In genomic region chr5:180291234-180291940, GRCh38 we compare ENCODE assay signal across 8 cellular contexts. TPM values are rescaled to one million over a fixed set of nuclear protein-coding genes. Genes with fewer than 3 reads are reported as not detected.
DNase-seq lines count a peak whose midpoint lies in the region; ATAC-seq lines count a peak whose summit lies in the region.

No MANE protein-coding gene starts in this region.

- no peaks in the 10 kb centered on the region for H3K9me3 Mint-ChIP-seq in activated CD4-positive, alpha-beta T cell treated with anti-CD3 and anti-CD28 coated beads for 36 hours (ENCODE audit: low read depth)
- no peaks in the 10 kb centered on the region for H3K9me3 Mint-ChIP-seq in IgD-negative memory B cell
- no peaks in the 10 kb centered on the region for H3K9me3 Mint-ChIP-seq in activated naive CD8-positive, alpha-beta T cell (ENCODE audit: low read depth)

- intact Hi-C loops in activated CD4-positive, alpha-beta T cell treated with anti-CD3 and anti-CD28 coated beads for 36 hours (cut with DNase I, micrococcal nuclease), result loop anchor here in 1 of 2 experiments (5.0 to 10.0 kb wide), 4 partner anchors 384 to 873 kb away; partner anchors contain the start of genes MGAT4B, TBC1D9B and ZFP62

- H3K27ac ChIP-seq in skin epidermis, result peak overlapping the region in 13 of 21 experiments; percentile 8 to 96 (median 60)

- peak; percentile 30 for ATAC-seq in activated CD4-positive, alpha-beta T cell treated with anti-CD3 and anti-CD28 coated beads for 36 hours
- ATAC-seq in GM21786 (IDR thresholded peaks at IDR 0.05; ENCODE audit: unreplicated experiment), result peak; percentile 24

- no peaks in the 10 kb centered on the region for H3K36me3 ChIP-seq in iPS-15b (ENCODE audit: control insufficient read depth, insufficient read depth, low read length)

- H3K27ac Mint-ChIP-seq in activated CD4-positive, alpha-beta T cell treated with anti-CD3 and anti-CD28 coated beads for 36 hours, result peak overlapping the region; percentile 64
- peak overlapping the region; percentile 39 to 87 (median 81) for H3K27ac Mint-ChIP-seq in IgD-negative memory B cell
- H3K27ac Mint-ChIP-seq in activated naive CD8-positive, alpha-beta T cell, result peak overlapping the region; percentile 88

- no peak overlapping the region for H3K9ac ChIP-seq in iPS-15b (ENCODE audit: low read depth, low read length)

- DNase-seq in activated CD4-positive, alpha-beta T cell treated with anti-CD3 and anti-CD28 coated beads for 36 hours, result peak; percentile 53
- no peak for DNase-seq in activated CD4-positive, alpha-beta T cell treated with anti-CD3 and anti-CD28 coated beads, Interleukin-2, amount 50 U/mL, for 4 hours
- no peak for DNase-seq in NCI-H2196 (lab: John Stamatoyannopoulos, UW; ENCODE audit: unreplicated experiment)

- peaks cover 37% of the 10 kb centered on the region for H3K4me1 Mint-ChIP-seq in activated CD4-positive, alpha-beta T cell treated with anti-CD3 and anti-CD28 coated beads for 36 hours
- peaks cover 29 to 38% (median 34%) of the 10 kb centered on the region in 3 donors for H3K4me1 Mint-ChIP-seq in IgD-negative memory B cell
- peaks cover 49% of the 10 kb centered on the region for H3K4me1 Mint-ChIP-seq in activated naive CD8-positive, alpha-beta T cell (ENCODE audit: low read depth)

- H3K27me3 ChIP-seq in iPS-15b (ENCODE audit: control insufficient read depth, insufficient read depth, low read length), result no peaks in the 10 kb centered on the region

- peaks cover 9% of the 10 kb centered on the region for H3K4me1 ChIP-seq in iPS-15b (ENCODE audit: control insufficient read depth, insufficient read depth, low read length)

- peak overlapping the region; percentile 91 for H3K4me3 Mint-ChIP-seq in activated CD4-positive, alpha-beta T cell treated with anti-CD3 and anti-CD28 coated beads for 36 hours
- peak overlapping the region; percentile 77 to 94 (median 92) for H3K4me3 Mint-ChIP-seq in IgD-negative memory B cell
- peak overlapping the region; percentile 94 for H3K4me3 Mint-ChIP-seq in activated naive CD8-positive, alpha-beta T cell

- no peaks in the 10 kb centered on the region for H3K9me3 ChIP-seq in iPS-15b (ENCODE audit: control insufficient read depth, insufficient read depth, low read length)

- H3K4me3 ChIP-seq in iPS-15b (ENCODE audit: low read depth, low read length), result peak overlapping the region; percentile 70
- H3K4me3 ChIP-seq in skin epidermis, result peak overlapping the region; percentile 49 to 100 (median 91)

- CTCF ChIA-PET in activated CD4-positive, alpha-beta T cell treated with anti-CD3 and anti-CD28 coated beads for 36 hours (lab: Charles Lee), result interaction anchor here (1.1 to 1.9 kb wide), 2 partner anchors 25 to 37 kb away, joined by 5 to 8 read pairs; no protein-coding TSS in a partner anchor

- H3K36me3 Mint-ChIP-seq in activated CD4-positive, alpha-beta T cell treated with anti-CD3 and anti-CD28 coated beads for 36 hours (ENCODE audit: low read depth), result peaks cover 15% of the 10 kb centered on the region
- peaks cover 4% of the 10 kb centered on the region for H3K36me3 Mint-ChIP-seq in IgD-negative memory B cell
- H3K36me3 Mint-ChIP-seq in activated naive CD8-positive, alpha-beta T cell, result peaks cover 6% of the 10 kb centered on the region

- no peaks in the 10 kb centered on the region for H3K27me3 Mint-ChIP-seq in activated CD4-positive, alpha-beta T cell treated with anti-CD3 and anti-CD28 coated beads for 36 hours
- peaks cover 2% of the 10 kb centered on the region for H3K27me3 Mint-ChIP-seq in IgD-negative memory B cell
- no peaks in the 10 kb centered on the region for H3K27me3 Mint-ChIP-seq in activated naive CD8-positive, alpha-beta T cell

- POLR2A ChIA-PET in activated CD4-positive, alpha-beta T cell treated with anti-CD3 and anti-CD28 coated beads for 36 hours (lab: Charles Lee), result no interaction called here

RNA-seq across cellular contexts. Expression of gene MAPK9, which starts 0.5 kb away (rescaled TPM):
- 10 to 100 TPM; 37.0 to 38.1 TPM for total RNA-seq in activated CD4-positive, alpha-beta T cell treated with anti-CD3 and anti-CD28 coated beads for 36 hours
- 19.4 TPM for polyA plus RNA-seq in IgD-negative memory B cell
